Comparison of ENCODE assay signal across 28 cellular contexts in genomic region chr2:220346919-220347318, GRCh38.
"Had no signal": no experiment of that assay in that cellular context is flagged by ENCODE, and none has a peak within 500 bp of the region (broad histone marks: within the 10 kb centered on the region; RNA-seq: fewer than 3 reads in every experiment).

No MANE protein-coding gene starts in this region.

- FAIRE-seq: urothelium cell line had no signal

- H3K4me3 Mint-ChIP-seq: stimulated activated effector memory CD8-positive, alpha-beta T cell treated with anti-CD3 and anti-CD28 coated beads, Interleukin-12 subunit alpha, Interleukin-12 subunit beta, amount 100 ng/mL, for 72 hours; stimulated activated memory B cell treated with anti-CD40 and anti-IgM and Interleukin-4, amounts not matched to agents 10 μg/mL and 1 μg/mL and 100 μg/mL, for 72 hours; stimulated activated naive B cell treated with anti-CD40 and anti-IgM and Interleukin-4, amounts not matched to agents 10 μg/mL and 1 μg/mL and 100 μg/mL, for 72 hours; stimulated activated naive CD8-positive, alpha-beta T cell treated with anti-CD3 and anti-CD28 coated beads, Interleukin-15, amount 100 ng/mL, for 72 hours; stimulated activated naive CD8-positive, alpha-beta T cell treated with anti-CD3 and anti-CD28 coated beads, Interleukin-15, Interleukin-2, amounts not matched to agents 100 ng/mL and 50 ng/mL, for 24 hours; type B pancreatic cell had no signal

- H3K4me3 ChIP-seq: stomach, suprapubic skin, testis, thoracic aorta, thyroid gland, tibial artery, tibial nerve, transverse colon, upper lobe of left lung, upper lobe of right lung, uterus, vagina had no signal

- H3K27ac Mint-ChIP-seq: stimulated activated effector memory CD8-positive, alpha-beta T cell treated with anti-CD3 and anti-CD28 coated beads, Interleukin-12 subunit alpha, Interleukin-12 subunit beta, amount 100 ng/mL, for 72 hours; stimulated activated memory B cell treated with anti-CD40 and anti-IgM and Interleukin-4, amounts not matched to agents 10 μg/mL and 1 μg/mL and 100 μg/mL, for 72 hours; stimulated activated naive B cell treated with anti-CD40 and anti-IgM and Interleukin-4, amounts not matched to agents 10 μg/mL and 1 μg/mL and 100 μg/mL, for 72 hours; stimulated activated naive CD8-positive, alpha-beta T cell treated with anti-CD3 and anti-CD28 coated beads, Interleukin-15, amount 100 ng/mL, for 72 hours; stimulated activated naive CD8-positive, alpha-beta T cell treated with anti-CD3 and anti-CD28 coated beads, Interleukin-15, Interleukin-2, amounts not matched to agents 100 ng/mL and 50 ng/mL, for 24 hours; type B pancreatic cell had no signal

- H3K36me3 ChIP-seq: stomach, suprapubic skin, thoracic aorta, thyroid gland, tibial artery, tibial nerve, transverse colon, upper lobe of left lung, upper lobe of right lung, uterus, vagina had no signal

- H3K4me1 ChIP-seq: stomach, suprapubic skin, testis, thyroid gland, tibial artery, tibial nerve, transverse colon, upper lobe of left lung, upper lobe of right lung, uterus, vagina had no signal

- H3K36me3 Mint-ChIP-seq: stimulated activated effector memory CD8-positive, alpha-beta T cell treated with anti-CD3 and anti-CD28 coated beads, Interleukin-12 subunit alpha, Interleukin-12 subunit beta, amount 100 ng/mL, for 72 hours; stimulated activated memory B cell treated with anti-CD40 and anti-IgM and Interleukin-4, amounts not matched to agents 10 μg/mL and 1 μg/mL and 100 μg/mL, for 72 hours; stimulated activated naive B cell treated with anti-CD40 and anti-IgM and Interleukin-4, amounts not matched to agents 10 μg/mL and 1 μg/mL and 100 μg/mL, for 72 hours; type B pancreatic cell had no signal

- H3K27me3 Mint-ChIP-seq: stimulated activated memory B cell treated with anti-CD40 and anti-IgM and Interleukin-4, amounts not matched to agents 10 μg/mL and 1 μg/mL and 100 μg/mL, for 72 hours; stimulated activated naive B cell treated with anti-CD40 and anti-IgM and Interleukin-4, amounts not matched to agents 10 μg/mL and 1 μg/mL and 100 μg/mL, for 72 hours; stimulated activated naive CD8-positive, alpha-beta T cell treated with anti-CD3 and anti-CD28 coated beads, Interleukin-15, amount 100 ng/mL, for 72 hours; stimulated activated naive CD8-positive, alpha-beta T cell treated with anti-CD3 and anti-CD28 coated beads, Interleukin-15, Interleukin-2, amounts not matched to agents 100 ng/mL and 50 ng/mL, for 24 hours; type B pancreatic cell had no signal

- ATAC-seq: stimulated activated effector memory CD8-positive, alpha-beta T cell treated with anti-CD3 and anti-CD28 coated beads, Interleukin-12 subunit alpha, Interleukin-12 subunit beta, amount 100 ng/mL, for 72 hours; stimulated activated memory B cell treated with anti-CD40 and anti-IgM and Interleukin-4, amounts not matched to agents 10 μg/mL and 1 μg/mL and 100 μg/mL, for 72 hours; stimulated activated naive B cell treated with anti-CD40 and anti-IgM and Interleukin-4, amounts not matched to agents 10 μg/mL and 1 μg/mL and 100 μg/mL, for 72 hours; stimulated activated naive CD8-positive, alpha-beta T cell treated with anti-CD3 and anti-CD28 coated beads, Interleukin-15, amount 100 ng/mL, for 72 hours; stimulated activated naive CD8-positive, alpha-beta T cell treated with anti-CD3 and anti-CD28 coated beads, Interleukin-15, Interleukin-2, amounts not matched to agents 100 U/mL and 50 U/mL, for 24 hours; upper lobe of right lung had no signal

- H3K27ac ChIP-seq: stomach, suprapubic skin, testis, thoracic aorta, thyroid gland, tibial artery, tibial nerve, transverse colon, upper lobe of left lung, upper lobe of right lung, uterus, vagina had no signal

- H3K9me3 Mint-ChIP-seq: stimulated activated effector memory CD8-positive, alpha-beta T cell treated with anti-CD3 and anti-CD28 coated beads, Interleukin-12 subunit alpha, Interleukin-12 subunit beta, amount 100 ng/mL, for 72 hours; stimulated activated naive CD8-positive, alpha-beta T cell treated with anti-CD3 and anti-CD28 coated beads, Interleukin-15, Interleukin-2, amounts not matched to agents 100 ng/mL and 50 ng/mL, for 24 hours; type B pancreatic cell had no signal

- DNase-seq: stimulated activated CD4-positive, alpha-beta T cell treated with anti-CD3 and anti-CD28 coated beads, Interleukin-2, amount 100 ng/mL, for 48 hours; stimulated activated CD4-positive, alpha-beta T cell treated with anti-CD3 and anti-CD28 coated beads, Interleukin-4, amount 100 ng/mL, for 1 hour; stimulated activated CD4-positive, alpha-beta T cell treated with anti-CD3 and anti-CD28 coated beads, Interleukin-4, amount 100 ng/mL, for 24 hours; stimulated activated CD4-positive, alpha-beta T cell treated with anti-CD3 and anti-CD28 coated beads, Interleukin-4, amount 100 ng/mL, for 4 hours; stimulated activated CD8-positive, alpha-beta memory T cell treated with anti-CD3 and anti-CD28 coated beads, Interleukin-4, amount 100 ng/mL, for 48 hours; stimulated activated naive B cell treated with anti-CD40 and anti-IgM and Interleukin-4, amounts not matched to agents 10 μg/mL and 1 μg/mL and 100 μg/mL, for 72 hours; stimulated activated naive CD4-positive, alpha-beta T cell; stimulated activated naive CD4-positive, alpha-beta T cell treated with Interleukin-2 at 50 U/mL for 16 hours; stimulated activated naive CD8-positive, alpha-beta T cell treated with anti-CD3 and anti-CD28 coated beads, Interleukin-15, amount 100 ng/mL, for 72 hours; stimulated activated naive CD8-positive, alpha-beta T cell treated with anti-CD3 and anti-CD28 coated beads, Interleukin-15, Interleukin-2, amounts not matched to agents 100 U/mL and 50 U/mL, for 24 hours; stomach; substantia nigra; testis; thyroid gland; tibial artery; transverse colon; upper lobe of left lung; upper lobe of right lung; uterus had no signal

- H3K9me3 ChIP-seq: stomach, suprapubic skin, testis, thoracic aorta, thyroid gland, tibial artery, tibial nerve, transverse colon, upper lobe of left lung, upper lobe of right lung, uterus, vagina had no signal

- H3K4me1 Mint-ChIP-seq: stimulated activated effector memory CD8-positive, alpha-beta T cell treated with anti-CD3 and anti-CD28 coated beads, Interleukin-12 subunit alpha, Interleukin-12 subunit beta, amount 100 ng/mL, for 72 hours; stimulated activated memory B cell treated with anti-CD40 and anti-IgM and Interleukin-4, amounts not matched to agents 10 μg/mL and 1 μg/mL and 100 μg/mL, for 72 hours; stimulated activated naive B cell treated with anti-CD40 and anti-IgM and Interleukin-4, amounts not matched to agents 10 μg/mL and 1 μg/mL and 100 μg/mL, for 72 hours; stimulated activated naive CD8-positive, alpha-beta T cell treated with anti-CD3 and anti-CD28 coated beads, Interleukin-15, amount 100 ng/mL, for 72 hours had no signal

- H3K27me3 ChIP-seq: stomach, suprapubic skin, testis, thyroid gland, tibial artery, tibial nerve, transverse colon, upper lobe of left lung, upper lobe of right lung, uterus, vagina had no signal
